Comparison of ENCODE assay signal across 1 cellular context in genomic region chr17:19973146-19973545, GRCh38.
TF ChIP-seq lines count a peak whose summit lies in the region.

No MANE protein-coding gene starts in this region.

TF ChIP-seq in GM23338, 12 proteins besides CTCF, POLR2A, EP300 and RAD21 (continued from another document):
- no peak for TF ChIP-seq ZNF462 (CRISPR knock-in tag; IDR thresholded peaks at IDR 0.05)
- TF ChIP-seq STAT1 (IDR thresholded peaks at IDR 0.05; ENCODE audit: unreplicated experiment): no peak
